Comparison of ENCODE assay signal across 21 cellular contexts in genomic region chr5:54009357-54009756, GRCh38.
"Had no signal": no experiment of that assay in that cellular context is flagged by ENCODE, and none has a peak within 500 bp of the region (broad histone marks: within the 10 kb centered on the region; RNA-seq: fewer than 3 reads in every experiment).

No MANE protein-coding gene starts in this region.

- FAIRE-seq: endometrium had no signal

- H3K79me2 ChIP-seq: hepatocyte had no signal

- H3K27me3 ChIP-seq: ascending aorta, breast epithelium, hepatocyte, right atrium auricular region, tibial artery, uterus had no signal

- H2AFZ ChIP-seq: hepatocyte had no signal

- H3K4me3 ChIP-seq: ascending aorta, breast epithelium, hepatocyte, lung, right atrium auricular region, skin epidermis, tibial artery, uterus had no signal

- H3K4me2 ChIP-seq: hepatocyte had no signal

- DNase-seq: activated CD4-positive, alpha-beta T cell treated with anti-CD3 and anti-CD28 coated beads, Interleukin-2, amount 10 ng/mL, durations not matched to agents 7 days and 5 days; activated CD8-positive, alpha-beta memory T cell treated with anti-CD3 and anti-CD28 coated beads for 24 hours; activated naive CD4-positive, alpha-beta T cell treated with anti-CD3 and anti-CD28 coated beads for 36 hours; activated naive CD8-positive, alpha-beta T cell treated with anti-CD3 and anti-CD28 coated beads, Interleukin-2, amount 50 U/mL, for 24 hours; immature natural killer cell; natural killer cell; nucleus accumbens; stimulated activated CD4-positive, alpha-beta T cell treated with anti-CD3 and anti-CD28 coated beads, Interleukin-15, amount 100 ng/mL, for 24 hours; stimulated activated CD4-positive, alpha-beta T cell treated with anti-CD3 and anti-CD28 coated beads, Interleukin-4, amount 100 ng/mL, for 1 hour; stimulated activated naive CD4-positive, alpha-beta T cell; SW 1271; tibial artery; uterus had no signal

- H3K36me3 ChIP-seq: ascending aorta, breast epithelium, right atrium auricular region, tibial artery, uterus had no signal

- ATAC-seq: activated naive CD8-positive, alpha-beta T cell treated with anti-CD3 and anti-CD28 coated beads, Interleukin-2, amount 50 U/mL, for 24 hours; esophagus mucosa; natural killer cell had no signal

- H3K27ac ChIP-seq: ascending aorta, breast epithelium, right atrium auricular region, skin epidermis, tibial artery, uterus had no signal

- H3K4me1 ChIP-seq: ascending aorta, breast epithelium, right atrium auricular region, tibial artery, uterus had no signal

- H3K9me3 ChIP-seq: right atrium auricular region had no signal
